ENCODE assay signal across 22 cellular contexts in the genomic region with DNA sequence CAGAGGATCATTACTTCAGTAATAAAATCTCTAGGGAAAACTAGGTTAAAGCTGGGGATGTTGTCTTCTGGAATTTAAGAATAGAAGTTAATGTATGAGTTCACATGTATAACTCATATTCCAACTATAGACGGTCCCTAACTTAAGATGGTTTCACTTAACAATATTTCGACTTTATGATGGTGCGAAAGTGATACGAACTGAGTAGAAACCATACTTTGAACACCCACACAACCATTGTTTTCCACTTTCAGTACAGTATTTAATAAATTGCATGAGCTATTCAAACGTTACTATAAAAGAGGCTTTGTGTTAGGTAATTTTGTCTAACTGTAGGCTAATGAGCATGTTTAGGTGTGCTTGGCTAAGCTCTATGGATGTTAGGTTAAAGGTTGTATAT. TPM values are rescaled to one million over a fixed set of nuclear protein-coding genes. Genes with fewer than 3 reads are reported as not detected.
DNase-seq lines count a peak whose midpoint lies in the region; ATAC-seq and TF ChIP-seq lines count a peak whose summit lies in the region.
"Had no signal": no experiment of that assay in that cellular context is flagged by ENCODE, and none has a peak within 500 bp of the region (broad histone marks: within the 10 kb centered on the region; RNA-seq: fewer than 3 reads in every experiment).

No MANE protein-coding gene starts in this region.

- peaks cover 3% of the 10 kb centered on the region for H3K9me3 Mint-ChIP-seq in stimulated activated memory B cell treated with anti-CD40 and anti-IgM and Interleukin-4, amounts not matched to agents 10 μg/mL and 1 μg/mL and 100 μg/mL, for 72 hours
- H3K9me3 Mint-ChIP-seq: T-helper 2 cell treated with Interferon-gamma antibody and Interleukin-4, amounts not matched to agents 5 μg/mL and 100 μg/mL, for 36 hours had no signal

- no peaks in the 10 kb centered on the region for H3K27me3 ChIP-seq in PC-3 (ENCODE audit: low read length)
- H3K27me3 ChIP-seq: BLaER1, spleen, upper lobe of right lung had no signal

- H3K9ac ChIP-seq in PC-3 (ENCODE audit: low read length), result no peak overlapping the region
- H3K9ac ChIP-seq: BLaER1 had no signal

- H3K4me3 ChIP-seq in PC-3 (ENCODE audit: low read length), result no peak overlapping the region
- H3K4me3 ChIP-seq: BLaER1, psoas muscle, spleen, upper lobe of right lung had no signal

- no peaks in the 10 kb centered on the region for H3F3A ChIP-seq in PC-3 (ENCODE audit: low read length, unreplicated experiment)

- POLR2A ChIA-PET in PC-3 (lab: Charles Lee; ENCODE audit: unreplicated experiment), result no interaction called here

- no peak overlapping the region for H3K4me3 Mint-ChIP-seq in stimulated activated memory B cell treated with anti-CD40 and anti-IgM and Interleukin-4, amounts not matched to agents 10 μg/mL and 1 μg/mL and 100 μg/mL, for 72 hours
- H3K4me3 Mint-ChIP-seq: nephron; T-helper 2 cell treated with Interferon-gamma antibody and Interleukin-4, amounts not matched to agents 5 μg/mL and 100 μg/mL, for 36 hours had no signal

- no peak overlapping the region for H3K27ac Mint-ChIP-seq in stimulated activated memory B cell treated with anti-CD40 and anti-IgM and Interleukin-4, amounts not matched to agents 10 μg/mL and 1 μg/mL and 100 μg/mL, for 72 hours
- H3K27ac Mint-ChIP-seq: nephron; T-helper 2 cell treated with Interferon-gamma antibody and Interleukin-4, amounts not matched to agents 5 μg/mL and 100 μg/mL, for 36 hours had no signal

- H3K27me3 Mint-ChIP-seq in stimulated activated memory B cell treated with anti-CD40 and anti-IgM and Interleukin-4, amounts not matched to agents 10 μg/mL and 1 μg/mL and 100 μg/mL, for 72 hours, result no peaks in the 10 kb centered on the region

- H3K4me1 Mint-ChIP-seq in stimulated activated memory B cell treated with anti-CD40 and anti-IgM and Interleukin-4, amounts not matched to agents 10 μg/mL and 1 μg/mL and 100 μg/mL, for 72 hours, result peaks cover 32% of the 10 kb centered on the region
- H3K4me1 Mint-ChIP-seq: nephron had no signal

- no peaks in the 10 kb centered on the region for H4K20me1 ChIP-seq in PC-3 (ENCODE audit: low read length)
- H4K20me1 ChIP-seq: BLaER1 had no signal

- no peak overlapping the region for H2AFZ ChIP-seq in PC-3 (ENCODE audit: low read length)

- no peak for TF ChIP-seq CTCF in PC-3 (conservative IDR thresholded peaks at IDR 0.05; ENCODE audit: low read depth, low read length)

- DNase-seq in NCI-H2171 treated with DMSO at 0.1 percent for 48 hours (lab: John Stamatoyannopoulos, UW) (no peak), GDM1 (lab: John Stamatoyannopoulos, UW) (no peak), PC-3 (no peak)
- DNase-seq in activated naive CD4-positive, alpha-beta T cell (lab: John Stamatoyannopoulos, UW), result no peak
- DNase-seq: activated CD4-positive, CD25-positive, alpha-beta regulatory T cell treated with anti-CD3 and anti-CD28 coated beads, Interleukin-2, amount 50 U/mL, for 72 hours; activated gamma-delta T cell; DMS153; H7; hippocampal formation; kidney glomerular epithelial cell; NCI-H446; psoas muscle; spleen; stimulated activated naive CD8-positive, alpha-beta T cell treated with anti-CD3 and anti-CD28 coated beads, Interleukin-15, Interleukin-2, amounts not matched to agents 100 U/mL and 50 U/mL, for 24 hours; upper lobe of right lung had no signal

- no TSS peak for BruUV-seq in PC-3 (replicated peaks; lab: Mats Ljungman, UMichigan)

- no peak overlapping the region for H3K27ac ChIP-seq in PC-3 (ENCODE audit: low read length)
- H3K27ac ChIP-seq: BLaER1, psoas muscle, spleen, upper lobe of right lung had no signal

- no peak overlapping the region for H3K4me2 ChIP-seq in PC-3 (ENCODE audit: low read length)
- H3K4me2 ChIP-seq: BLaER1 had no signal

- 0 out of 2 replicates have a peak, but pooled peaks cover 5% of the 10 kb centered on the region for H3K4me1 ChIP-seq in PC-3 (ENCODE audit: insufficient read depth, low read length)
- H3K4me1 ChIP-seq: BLaER1, psoas muscle, spleen, upper lobe of right lung had no signal

- CTCF ChIA-PET in PC-3 (lab: Charles Lee), result no interaction called here

- H3K9me3 ChIP-seq in PC-3 (ENCODE audit: low read length), result no peaks in the 10 kb centered on the region
- H3K9me3 ChIP-seq: BLaER1, psoas muscle, upper lobe of right lung had no signal

- intact Hi-C loops in PC-3 (cut with micrococcal nuclease), result no loop called here

- peaks cover 11% of the 10 kb centered on the region for H3K36me3 Mint-ChIP-seq in stimulated activated memory B cell treated with anti-CD40 and anti-IgM and Interleukin-4, amounts not matched to agents 10 μg/mL and 1 μg/mL and 100 μg/mL, for 72 hours

- H3K79me2 ChIP-seq in PC-3 (ENCODE audit: low read length), result no peaks in the 10 kb centered on the region

- H3K9me2 ChIP-seq in PC-3 (replicated peaks; ENCODE audit: low read length), result no peaks in the 10 kb centered on the region

- ATAC-seq in GM19035 (IDR thresholded peaks at IDR 0.05; ENCODE audit: unreplicated experiment) (peak; percentile 71), GM21723 (IDR thresholded peaks at IDR 0.05; ENCODE audit: unreplicated experiment) (peak; percentile 92), HG03060 (IDR thresholded peaks at IDR 0.05; ENCODE audit: low read depth, unreplicated experiment) (peak; percentile 88), PC-3 (no peak)
- peak; percentile 65 for ATAC-seq in stimulated activated memory B cell treated with anti-CD40 and anti-IgM and Interleukin-4, amounts not matched to agents 10 μg/mL and 1 μg/mL and 100 μg/mL, for 72 hours
- ATAC-seq: psoas muscle; stimulated activated naive CD8-positive, alpha-beta T cell treated with anti-CD3 and anti-CD28 coated beads, Interleukin-15, Interleukin-2, amounts not matched to agents 100 U/mL and 50 U/mL, for 24 hours; upper lobe of right lung had no signal

- no peaks in the 10 kb centered on the region for H3K36me3 ChIP-seq in PC-3 (ENCODE audit: low read depth, low read length)
- H3K36me3 ChIP-seq: BLaER1, spleen, upper lobe of right lung had no signal

RNA-seq across cellular contexts. Expression of a gene that starts 38.7 kb away (rescaled TPM):
- 6.0 and 10.1 TPM in 2 replicates for total RNA-seq in PC-3 (2014; rRNA removed)
